23 cellular contexts compared by ENCODE assay signal in genomic region chr14:71012888-71013287, GRCh38.
"Had no signal": no experiment of that assay in that cellular context is flagged by ENCODE, and none has a peak within 500 bp of the region (broad histone marks: within the 10 kb centered on the region; RNA-seq: fewer than 3 reads in every experiment).

No MANE protein-coding gene starts in this region.

- DNase-seq: Karpas-422, KG1, MG63, NCI-H1092, NCI-H1105 treated with DMSO at 0.1 percent for 48 hours, NCI-H1417 treated with DMSO at 0.1 percent for 48 hours, NCI-H146, NCI-H187, NCI-H2029, NCI-H2081 treated with DMSO at 0.1 percent for 48 hours, NCI-H2171, NCI-H226, NCI-H446, NCI-H510A, NCI-H524 treated with DMSO at 0.1 percent for 48 hours, NCI-H69, NCI-H774, Right ventricle myocardium superior, RPMI8226, SIG-M5 had no signal

- H3K4me1 ChIP-seq: SJSA1 had no signal

- H3K27ac ChIP-seq: SJSA1, SK-N-MC had no signal

- FAIRE-seq: RCC 7860 had no signal

- H3K4me3 ChIP-seq: MG63, SJSA1, SK-N-MC had no signal

- H3K27me3 ChIP-seq: MG63, SJSA1 had no signal

- H3K9me3 ChIP-seq: MG63, SJSA1 had no signal
